In genomic region chr4:7623468-7623867, GRCh38 we compare ENCODE assay signal across 6 cellular contexts.
"Had no signal": no experiment of that assay in that cellular context is flagged by ENCODE, and none has a peak within 500 bp of the region (broad histone marks: within the 10 kb centered on the region; RNA-seq: fewer than 3 reads in every experiment).

No MANE protein-coding gene starts in this region.

- H2AFZ ChIP-seq: GM23248 had no signal

- H3K9ac ChIP-seq: GM23248 had no signal

- H3K27ac ChIP-seq: GM23248 had no signal

- DNase-seq: GM23248, GOT3, H7, HCEC 1CT, KBM-7 had no signal

- H3K27me3 Mint-ChIP-seq: IgD-negative memory B cell had no signal

- H3K27ac Mint-ChIP-seq: IgD-negative memory B cell had no signal

- H3K4me3 ChIP-seq: GM23248 had no signal
